ENCODE assay signal across 2 cellular contexts in genomic region chr7:117931314-117931713, GRCh38.
TF ChIP-seq lines count a peak whose summit lies in the region.

No MANE protein-coding gene starts in this region.

TF ChIP-seq in GM23338, 12 proteins besides CTCF, POLR2A, EP300 and RAD21 (continued from another document):
- no peak for TF ChIP-seq REST (IDR thresholded peaks at IDR 0.05; ENCODE audit: unreplicated experiment)
- TF ChIP-seq STAT1 (IDR thresholded peaks at IDR 0.05; ENCODE audit: unreplicated experiment) = no peak
- TF ChIP-seq CREB1 (CRISPR knock-in tag; IDR thresholded peaks at IDR 0.05; ENCODE audit: low read depth) = no peak
- no peak for TF ChIP-seq JUNB (IDR thresholded peaks at IDR 0.05; ENCODE audit: unreplicated experiment)

TF ChIP-seq in K562, 482 proteins besides CTCF, POLR2A, EP300 and RAD21 (continued from another document):
- TF ChIP-seq THAP7 (CRISPR knock-in tag; IDR thresholded peaks at IDR 0.05) (no peak), RBBP5 (IDR thresholded peaks at IDR 0.05; ENCODE audit: borderline replicate concordance, insufficient read depth, low read length, poor library complexity, severe bottlenecking) (no peak), MTF1 (CRISPR knock-in tag; IDR thresholded peaks at IDR 0.05; ENCODE audit: borderline replicate concordance) (no peak), SIX5 (IDR thresholded peaks at IDR 0.05; ENCODE audit: borderline replicate concordance in 1 of 2, insufficient read depth in 1 of 2, low read depth in 1 of 2, low read length in 2 of 2) (no peak), ZBTB12 (CRISPR knock-in tag; IDR thresholded peaks at IDR 0.05) (no peak), MBD1 (CRISPR knock-in tag; IDR thresholded peaks at IDR 0.05) (no peak), GTF3C2 (IDR thresholded peaks at IDR 0.05; ENCODE audit: borderline replicate concordance, extremely low read depth, insufficient read length) (no peak), TCF3 (CRISPR knock-in tag; IDR thresholded peaks at IDR 0.05) (no peak), CCAR2 (IDR thresholded peaks at IDR 0.05; ENCODE audit: low read depth, low read length) (no peak), PCBP2 (IDR thresholded peaks at IDR 0.05; ENCODE audit: low read depth, low read length, poor library complexity, severe bottlenecking) (no peak), SRSF7 (optimal IDR thresholded peaks at IDR 0.05; ENCODE audit: low read depth, low read length) (no peak), ATF1 (CRISPR knock-in tag; IDR thresholded peaks at IDR 0.05) (no peak), ATF1 (tag; IDR thresholded peaks at IDR 0.05) (no peak), ELF4 (CRISPR knock-in tag; IDR thresholded peaks at IDR 0.05) (no peak), ELK3 (CRISPR knock-in tag; IDR thresholded peaks at IDR 0.05) (no peak), ZNF511 (CRISPR knock-in tag; IDR thresholded peaks at IDR 0.05) (no peak)
